ENCODE assay signal across 7 cellular contexts in the genomic region with DNA sequence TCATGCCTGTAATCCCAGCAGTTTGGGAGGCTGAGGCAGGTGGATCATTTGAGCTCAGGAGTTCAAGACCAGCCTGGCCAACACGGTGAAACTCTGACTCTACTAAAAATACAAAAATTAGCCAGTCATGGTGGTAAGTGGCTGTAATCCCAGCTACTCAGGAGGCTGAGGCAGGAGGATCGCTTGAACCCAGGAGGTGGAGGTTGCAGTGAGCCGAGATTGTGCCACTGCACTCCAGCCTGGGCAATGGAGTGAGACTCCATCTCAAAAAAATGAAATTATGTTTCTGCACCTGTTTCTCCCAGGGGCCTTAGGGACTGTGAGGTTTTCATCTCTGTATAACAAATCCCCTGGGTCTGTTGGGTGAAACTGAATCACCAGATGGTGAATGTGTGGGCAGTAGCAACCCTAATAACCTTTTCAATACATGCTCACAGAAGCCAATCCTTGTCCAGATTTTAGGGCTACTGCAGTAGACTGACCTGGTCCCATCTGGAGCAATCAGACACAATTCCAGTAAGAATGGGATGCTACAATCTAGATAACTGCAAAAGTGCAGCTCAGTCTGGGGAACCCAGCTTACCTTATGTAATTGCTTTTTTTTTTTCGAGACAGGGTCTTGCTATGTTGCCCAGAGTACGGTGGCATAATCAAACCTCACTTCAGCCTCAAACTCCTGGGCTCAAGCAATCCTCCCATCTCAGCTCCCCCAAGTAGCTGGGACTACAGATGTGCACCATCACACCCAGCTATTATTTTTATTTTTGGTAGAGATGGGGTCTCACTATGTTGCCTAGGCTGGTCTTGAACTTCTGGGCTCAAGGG. TPM values are rescaled to one million over a fixed set of nuclear protein-coding genes. Genes with fewer than 3 reads are reported as not detected.
DNase-seq lines count a peak whose midpoint lies in the region; ATAC-seq, FAIRE-seq and TF ChIP-seq lines count a peak whose summit lies in the region.
"Not testable (repeated sequence)": the region's sequence is repeated elsewhere in the genome, so short reads cannot be mapped to it uniquely, and the experiment has no call there.

No MANE protein-coding gene starts in this region.

- peaks cover 27% of the 10 kb centered on the region for H3K4me1 Mint-ChIP-seq in activated B cell treated with CpG ODN at 0.5 μM for 24 hours

- H3K27me3 Mint-ChIP-seq in activated B cell treated with CpG ODN at 0.5 μM for 24 hours, result not testable (repeated sequence)

- H3K9me3 Mint-ChIP-seq in activated B cell treated with CpG ODN at 0.5 μM for 24 hours, result not testable (repeated sequence)

- H3K4me3 Mint-ChIP-seq in activated B cell treated with CpG ODN at 0.5 μM for 24 hours, result peak overlapping the region; percentile 38

- not testable (repeated sequence) for H3K36me3 Mint-ChIP-seq in activated B cell treated with CpG ODN at 0.5 μM for 24 hours (ENCODE audit: low read depth)

- ATAC-seq in GM19043 (IDR thresholded peaks at IDR 0.05; ENCODE audit: low read depth, unreplicated experiment) (peak; percentile 72), GM21447 (IDR thresholded peaks at IDR 0.05; ENCODE audit: unreplicated experiment) (peak; percentile 88), HG02642 (IDR thresholded peaks at IDR 0.05; ENCODE audit: poor library complexity, unreplicated experiment) (peak; percentile 83), HG03060 (IDR thresholded peaks at IDR 0.05; ENCODE audit: low read depth, unreplicated experiment) (peak; percentile 79), HG03378 (IDR thresholded peaks at IDR 0.05; ENCODE audit: unreplicated experiment) (peak; percentile 93), activated B cell treated with CpG ODN at 0.5 μM for 24 hours (ENCODE audit: low read depth) (peak; percentile 90)

- not testable (repeated sequence) for TF ChIP-seq CTCF in activated B cell treated with CpG ODN at 0.5 μM for 24 hours (IDR thresholded peaks at IDR 0.05)

- not testable (repeated sequence) for DNase-seq in GM18507 (ENCODE audit: extremely low spot score, insufficient read length, low read depth); activated B cell treated with CpG ODN at 0.5 μM for 24 hours

- POLR2A ChIA-PET in activated B cell treated with CpG ODN at 0.5 μM for 24 hours (lab: Charles Lee), result interaction anchor here (1.0 to 3.5 kb wide), 4 partner anchors 18 to 161 kb away, joined by 3 to 48 read pairs (median 4); a partner anchor contains a TSS

- FAIRE-seq in GM18507 (lab: Jason Lieb, UNC), result peak; percentile 68

- peak overlapping the region; percentile 63 for H3K27ac Mint-ChIP-seq in activated B cell treated with CpG ODN at 0.5 μM for 24 hours

- intact Hi-C loops in activated B cell treated with CpG ODN at 0.5 μM for 24 hours (cut with micrococcal nuclease), result loop anchor here (1.0 kb wide), 2 partner anchors 17 to 19 kb away; a partner anchor contains a TSS

- CTCF ChIA-PET in activated B cell treated with CpG ODN at 0.5 μM for 24 hours (lab: Charles Lee), result interaction anchor here (2.5 kb wide), 1 partner anchor 19 kb away, joined by 8 read pairs; no protein-coding TSS in a partner anchor

RNA-seq across cellular contexts. Expression of a gene that starts 17.4 kb away (rescaled TPM):
- total RNA-seq in activated B cell treated with CpG ODN at 0.5 μM for 24 hours, result 34.3 and 39.3 TPM in 2 replicates

RNA-seq across cellular contexts. Expression of a gene that starts 21.3 kb away (rescaled TPM):
- 33.1 and 37.4 TPM in 2 replicates for total RNA-seq in activated B cell treated with CpG ODN at 0.5 μM for 24 hours
